In the genomic region with DNA sequence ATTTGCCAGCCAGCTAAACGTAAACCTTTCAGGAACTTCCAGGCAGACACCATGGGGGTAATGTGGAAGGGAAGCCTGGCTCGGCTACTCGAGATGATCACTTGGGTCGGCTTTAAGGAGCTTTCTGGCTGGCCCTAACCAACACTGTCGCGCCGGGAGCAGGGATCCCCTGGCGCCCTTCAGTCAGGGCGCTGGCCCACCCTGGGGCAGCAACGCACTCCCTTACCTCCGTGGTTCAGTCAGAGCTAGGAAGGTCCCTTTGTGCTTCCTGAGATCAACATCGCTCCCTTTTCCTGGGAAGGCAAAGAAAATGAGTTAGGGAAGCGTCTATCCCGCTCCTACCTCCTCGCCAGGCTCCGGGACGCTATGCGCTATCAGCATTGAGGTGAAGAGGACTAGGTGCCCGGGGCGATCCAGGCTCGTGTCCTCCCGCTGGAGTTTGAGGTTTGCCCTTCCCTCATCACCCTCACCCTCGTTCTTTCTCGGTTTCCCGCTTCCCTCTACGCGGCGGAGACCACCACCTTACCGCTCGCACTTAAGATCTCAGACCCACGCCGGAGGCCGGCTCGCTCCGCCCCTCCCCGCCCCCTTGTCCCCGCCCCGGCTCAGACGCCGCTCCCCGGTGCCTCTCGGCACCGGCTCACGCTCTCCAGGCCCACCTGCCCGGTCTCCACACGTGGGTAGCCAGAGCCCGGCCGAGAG, we compare ENCODE assay signal across 8 cellular contexts.
A peak's percentile ranks its signal among the peaks of the same experiment; 100 is the strongest.
DNase-seq lines count a peak whose midpoint lies in the region; ATAC-seq and TF ChIP-seq lines count a peak whose summit lies in the region.

No MANE protein-coding gene starts in this region.

- DNase-seq in NCI-H2029 treated with DMSO at 0.1 percent for 48 hours (lab: John Stamatoyannopoulos, UW) (peak; percentile 30), NCI-H2029 (lab: John Stamatoyannopoulos, UW) (no peak), SK-N-MC (ENCODE audit: low read depth, low spot score) (no peak), fibroblast of mammary gland (ENCODE audit: low read depth) (peak; percentile 6), NAMALWA (ENCODE audit: low spot score) (no peak)

- peaks cover 51% of the 10 kb centered on the region for H3K36me3 ChIP-seq in SK-N-MC (ENCODE audit: insufficient read depth, low read length)
- no peaks in the 10 kb centered on the region for H3K36me3 ChIP-seq in neutrophil

- H3K4me3 ChIP-seq in SK-N-MC (peak overlapping the region; percentile 80), fibroblast of mammary gland (ENCODE audit: control insufficient read depth, low read depth, low read length) (peak overlapping the region; percentile 82), neutrophil (ENCODE audit: low read depth in 1 of 2, low read length in 1 of 2) (peak overlapping the region; percentile 84 to 89)

- TF ChIP-seq CTCF in fibroblast of mammary gland (conservative IDR thresholded peaks at IDR 0.05; ENCODE audit: control insufficient read depth, insufficient read depth, low read depth, low read length) (no peak), neutrophil (IDR thresholded peaks at IDR 0.05) (no peak)

- H3K27ac ChIP-seq in SK-N-MC: peak overlapping the region; percentile 93
- H3K27ac ChIP-seq in neutrophil: peak overlapping the region; percentile 99

- H3K27me3 ChIP-seq in neutrophil: no peaks in the 10 kb centered on the region

- H3K9ac ChIP-seq in SK-N-MC (ENCODE audit: insufficient read length): peak overlapping the region; percentile 97

- peaks cover 17 to 18% of the 10 kb centered on the region in 2 experiments for H3K4me1 ChIP-seq in neutrophil (ENCODE audit: control insufficient read depth in 1 of 2, insufficient read depth in 1 of 2, low read depth in 1 of 2, low read length in 1 of 2)

- ATAC-seq in HG03103 (IDR thresholded peaks at IDR 0.05; ENCODE audit: low read depth, unreplicated experiment) (peak; percentile 57), HG02840 (IDR thresholded peaks at IDR 0.05; ENCODE audit: low FRiP score, unreplicated experiment) (no peak)

- no peaks in the 10 kb centered on the region for H3K9me3 ChIP-seq in SK-N-MC (ENCODE audit: low read depth, low read length)
- no peaks in the 10 kb centered on the region for H3K9me3 ChIP-seq in neutrophil

Comparison
In these comparisons a context has a peak if more than half of its experiments do, and no peak if none do; other contexts are left out.
1. DNase-seq: peak in NCI-H2029 treated with DMSO at 0.1 percent for 48 hours (single experiment) and fibroblast of mammary gland (single experiment); none in NCI-H2029 (single experiment), SK-N-MC (single experiment) and NAMALWA (single experiment).
2. Peak in every context shown above with its lines, with median percentiles within 50 percentile points of each other: H3K4me3 ChIP-seq.